ENCODE assay signal across 9 cellular contexts in genomic region chr5:174287761-174288160, GRCh38.
"Had no signal": no experiment of that assay in that cellular context is flagged by ENCODE, and none has a peak within 500 bp of the region (broad histone marks: within the 10 kb centered on the region; RNA-seq: fewer than 3 reads in every experiment).

No MANE protein-coding gene starts in this region.

- H2AFZ ChIP-seq: GM23248 had no signal

- ATAC-seq: HCT116 had no signal

- H3K4me1 ChIP-seq: HAP-1 had no signal

- H3K9ac ChIP-seq: GM23248, KMS-11 had no signal

- DNase-seq: GM23248, GOT3, H7, HFFc6, IMR-90, KBM-7 had no signal

- H3K4me2 ChIP-seq: KMS-11 had no signal

- H3K36me3 ChIP-seq: HAP-1 had no signal

- H3K4me3 ChIP-seq: GM23248, HAP-1 had no signal

- H3K4me3 Mint-ChIP-seq: HFFc6 had no signal

- H3K27ac Mint-ChIP-seq: HFFc6 had no signal

- H3K9me3 ChIP-seq: HAP-1 had no signal

- H3K27ac ChIP-seq: GM23248, KMS-11 had no signal
